In genomic region chr1:14929547-14930223, GRCh38 we compare ENCODE assay signal across 10 cellular contexts.
DNase-seq lines count a peak whose midpoint lies in the region; ATAC-seq, FAIRE-seq and TF ChIP-seq lines count a peak whose summit lies in the region.
"Had no signal": no experiment of that assay in that cellular context is flagged by ENCODE, and none has a peak within 500 bp of the region (broad histone marks: within the 10 kb centered on the region; RNA-seq: fewer than 3 reads in every experiment).

No MANE protein-coding gene starts in this region.

- no peak for TF ChIP-seq POLR2A in suprapubic skin (IDR thresholded peaks at IDR 0.05)

- no peak for TF ChIP-seq CTCF in suprapubic skin (IDR thresholded peaks at IDR 0.05)

- ATAC-seq in GM21737 (IDR thresholded peaks at IDR 0.05; ENCODE audit: unreplicated experiment), result no peak
- ATAC-seq: T-helper 17 cell had no signal

- no peaks in the 10 kb centered on the region for H3K27me3 ChIP-seq in suprapubic skin

- 26% methylated on average over 14 of the region's 21 CpGs for WGBS in suprapubic skin

- H3K4me3 ChIP-seq in suprapubic skin, result peak overlapping the region; percentile 17

- TF ChIP-seq EP300 in suprapubic skin (IDR thresholded peaks at IDR 0.05), result no peak

- H3K27ac ChIP-seq in suprapubic skin, result peak overlapping the region; percentile 79

- DNase-seq in NCI-H1417 (lab: John Stamatoyannopoulos, UW), result peak; percentile 42 to 88 (median 72)
- DNase-seq in NCI-H1417 treated with DMSO at 0.1 percent for 48 hours (lab: John Stamatoyannopoulos, UW), result no peak
- peak; percentile 48 for DNase-seq in T1000 (lab: John Stamatoyannopoulos, UW)
- no peak for DNase-seq in suprapubic skin (ENCODE audit: low spot score in 2 of 2)
- DNase-seq in NCI-H146 treated with DMSO at 0.1 percent for 48 hours (lab: John Stamatoyannopoulos, UW; ENCODE audit: unreplicated experiment), result no peak
- no peak for DNase-seq in activated CD4-positive, alpha-beta T cell treated with anti-CD3 and anti-CD28 coated beads, Interleukin-2, amount 50 U/mL, for 48 hours
- DNase-seq: stimulated activated CD4-positive, alpha-beta T cell treated with anti-CD3 and anti-CD28 coated beads, Interleukin-4, amount 100 ng/mL, for 1 hour; T-helper 17 cell had no signal

- H3K4me1 ChIP-seq in suprapubic skin, result peaks cover 47% of the 10 kb centered on the region

- H3K9me3 ChIP-seq in suprapubic skin, result no peaks in the 10 kb centered on the region

- peak; percentile 88 for FAIRE-seq in islet of Langerhans (lab: Jason Lieb, UNC)

- no peaks in the 10 kb centered on the region for H3K36me3 ChIP-seq in suprapubic skin

Comparison
In these comparisons a context has a peak if more than half of its experiments do, and no peak if none do; other contexts are left out.
1. DNase-seq: peak in NCI-H1417 (3 of 3) and T1000 (single experiment); none in NCI-H1417 treated with DMSO at 0.1 percent for 48 hours (single experiment), suprapubic skin (0 of 2), NCI-H146 treated with DMSO at 0.1 percent for 48 hours (single experiment) and activated CD4-positive, alpha-beta T cell treated with anti-CD3 and anti-CD28 coated beads, Interleukin-2, amount 50 U/mL, for 48 hours (0 of 2).